In genomic region chr9:131423171-131423581, GRCh38 we compare ENCODE assay signal across 9 cellular contexts. TPM values are rescaled to one million over a fixed set of nuclear protein-coding genes. Genes with fewer than 3 reads are reported as not detected.
DNase-seq lines count a peak whose midpoint lies in the region; ATAC-seq and TF ChIP-seq lines count a peak whose summit lies in the region.
"Had no signal": no experiment of that assay in that cellular context is flagged by ENCODE, and none has a peak within 500 bp of the region (broad histone marks: within the 10 kb centered on the region; RNA-seq: fewer than 3 reads in every experiment).

No MANE protein-coding gene starts in this region.

- no peak overlapping the region for H3K27ac ChIP-seq in CD8-positive, alpha-beta memory T cell (ENCODE audit: low read depth, low read length)
- H3K27ac ChIP-seq in heart left ventricle (peak overlapping the region in 11 of 12 donors; percentile 15 to 76 (median 56)), parathyroid adenoma (peak overlapping the region; percentile 15)
- H3K27ac ChIP-seq: KMS-11 had no signal

- H3K9ac ChIP-seq in parathyroid adenoma = no peak overlapping the region
- H3K9ac ChIP-seq: KMS-11 had no signal

- DNase-seq in CD8-positive, alpha-beta memory T cell = no peak
- DNase-seq in HT-29 (ENCODE audit: low spot score) = peak; percentile 60
- DNase-seq in activated T-helper 1 cell treated with anti-CD3 and anti-CD28 coated beads, Interleukin-12 subunit alpha, Interleukin-12 subunit beta, Interleukin-2, Interleukin-4 antibody, amounts not matched to agents 30 ng/mL and 10 ng/mL and 1 ng/mL, durations not matched to agents 14 hours and 24 hours and 36 hours (ENCODE audit: low spot score) = no peak
- peak in 4 of 5 donors; percentile 54 to 70 (median 63) for DNase-seq in heart left ventricle
- DNase-seq in NOMO-1 treated with DMSO at 0.1 percent for 48 hours (lab: John Stamatoyannopoulos, UW; ENCODE audit: unreplicated experiment) = no peak
- no peak for DNase-seq in NOMO-1 treated with dmso at 0.1 percent for 144 hours (lab: John Stamatoyannopoulos, UW; ENCODE audit: unreplicated experiment)
- no peak for DNase-seq in COLO829 (ENCODE audit: low spot score)

- H3K79me2 ChIP-seq in parathyroid adenoma = peaks cover 49% of the 10 kb centered on the region

- no peak overlapping the region for H2AFZ ChIP-seq in parathyroid adenoma

- 5 to 15% (median 10%) methylated on average over 11 to 14 of the region's 14 CpGs for WGBS in heart left ventricle, 4 donors

- no peak overlapping the region for H3K4me3 ChIP-seq in CD8-positive, alpha-beta memory T cell (ENCODE audit: low read length)
- peak overlapping the region in 2 of 12 donors; percentile 5 to 7 for H3K4me3 ChIP-seq in heart left ventricle
- H3K4me3 ChIP-seq in parathyroid adenoma (ENCODE audit: low read depth, low read length) = peak overlapping the region; percentile 6

- POLR2A ChIA-PET in CD8-positive, alpha-beta memory T cell (lab: Charles Lee) = interaction anchor here (1.0 kb wide), 1 partner anchor 50 kb away, joined by 4 read pairs; no protein-coding TSS in a partner anchor

- no peaks in the 10 kb centered on the region for H3K27me3 ChIP-seq in CD8-positive, alpha-beta memory T cell (ENCODE audit: insufficient read depth, low read length, poor library complexity, severe bottlenecking)
- H3K27me3 ChIP-seq in heart left ventricle = no peaks in the 10 kb centered on the region
- no peaks in the 10 kb centered on the region for H3K27me3 ChIP-seq in parathyroid adenoma (ENCODE audit: control insufficient read depth, insufficient read depth, low read length)

- peak overlapping the region in 4 of 7 donors; percentile 13 to 56 (median 47) for H3K4me3 Mint-ChIP-seq in CD8-positive, alpha-beta memory T cell
- H3K4me3 Mint-ChIP-seq in activated T-helper 1 cell treated with anti-CD3 and anti-CD28 coated beads, Interleukin-12 subunit alpha, Interleukin-12 subunit beta, Interleukin-2, Interleukin-4 antibody, amounts not matched to agents 30 ng/mL and 10 ng/mL and 1 ng/mL, durations not matched to agents 14 hours and 24 hours and 36 hours = no peak overlapping the region

- peaks cover 0 to 48% (median 8%) of the 10 kb centered on the region in 3 donors for H3K36me3 Mint-ChIP-seq in CD8-positive, alpha-beta memory T cell
- H3K36me3 Mint-ChIP-seq in activated T-helper 1 cell treated with anti-CD3 and anti-CD28 coated beads, Interleukin-12 subunit alpha, Interleukin-12 subunit beta, Interleukin-2, Interleukin-4 antibody, amounts not matched to agents 30 ng/mL and 10 ng/mL and 1 ng/mL, durations not matched to agents 14 hours and 24 hours and 36 hours (ENCODE audit: low read depth) = peaks cover 32% of the 10 kb centered on the region

- TF ChIP-seq CTCF in heart left ventricle (IDR thresholded peaks at IDR 0.05) = no peak
- TF ChIP-seq CTCF in parathyroid adenoma (IDR thresholded peaks at IDR 0.05) = no peak

- peak overlapping the region; percentile 36 for H3K4me2 ChIP-seq in parathyroid adenoma (ENCODE audit: low read length)
- H3K4me2 ChIP-seq: KMS-11 had no signal

- peak; percentile 55 to 78 (median 72) for ATAC-seq in heart left ventricle

- peaks cover 6% of the 10 kb centered on the region for H3K36me3 ChIP-seq in CD8-positive, alpha-beta memory T cell (ENCODE audit: insufficient read depth, low read length)
- H3K36me3 ChIP-seq in heart left ventricle = peaks cover 0 to 8% (median 0%) of the 10 kb centered on the region in 9 donors
- no peaks in the 10 kb centered on the region for H3K36me3 ChIP-seq in parathyroid adenoma (ENCODE audit: control insufficient read depth, insufficient read depth, low read length)

- H3K4me1 ChIP-seq in CD8-positive, alpha-beta memory T cell (ENCODE audit: insufficient read depth, low read length) = peaks cover 62% of the 10 kb centered on the region
- H3K4me1 ChIP-seq in heart left ventricle (peaks cover 25 to 76% (median 61%) of the 10 kb centered on the region in 12 donors), parathyroid adenoma (peaks cover 27% of the 10 kb centered on the region)

- intact Hi-C loops in activated T-helper 1 cell treated with anti-CD3 and anti-CD28 coated beads, Interleukin-12 subunit alpha, Interleukin-12 subunit beta, Interleukin-2, Interleukin-4 antibody, amounts not matched to agents 30 ng/mL and 10 ng/mL and 1 ng/mL, durations not matched to agents 14 hours and 24 hours and 36 hours (cut with micrococcal nuclease) = no loop called here
- intact Hi-C loops in heart left ventricle (cut with DNase I) = no loop called here

- peaks cover 68 to 88% (median 87%) of the 10 kb centered on the region in 3 donors for H3K4me1 Mint-ChIP-seq in CD8-positive, alpha-beta memory T cell
- peaks cover 67% of the 10 kb centered on the region for H3K4me1 Mint-ChIP-seq in activated T-helper 1 cell treated with anti-CD3 and anti-CD28 coated beads, Interleukin-12 subunit alpha, Interleukin-12 subunit beta, Interleukin-2, Interleukin-4 antibody, amounts not matched to agents 30 ng/mL and 10 ng/mL and 1 ng/mL, durations not matched to agents 14 hours and 24 hours and 36 hours (ENCODE audit: low read depth)

- no peaks in the 10 kb centered on the region for H3K9me3 Mint-ChIP-seq in CD8-positive, alpha-beta memory T cell
- no peaks in the 10 kb centered on the region for H3K9me3 Mint-ChIP-seq in activated T-helper 1 cell treated with anti-CD3 and anti-CD28 coated beads, Interleukin-12 subunit alpha, Interleukin-12 subunit beta, Interleukin-2, Interleukin-4 antibody, amounts not matched to agents 30 ng/mL and 10 ng/mL and 1 ng/mL, durations not matched to agents 14 hours and 24 hours and 36 hours

- CTCF ChIA-PET in CD8-positive, alpha-beta memory T cell (lab: Charles Lee) = no interaction called here

- no peaks in the 10 kb centered on the region for H3K27me3 Mint-ChIP-seq in CD8-positive, alpha-beta memory T cell
- no peaks in the 10 kb centered on the region for H3K27me3 Mint-ChIP-seq in activated T-helper 1 cell treated with anti-CD3 and anti-CD28 coated beads, Interleukin-12 subunit alpha, Interleukin-12 subunit beta, Interleukin-2, Interleukin-4 antibody, amounts not matched to agents 30 ng/mL and 10 ng/mL and 1 ng/mL, durations not matched to agents 14 hours and 24 hours and 36 hours (ENCODE audit: insufficient read depth)

- no peak for TF ChIP-seq POLR2A in heart left ventricle (IDR thresholded peaks at IDR 0.05)

- H3K9me3 ChIP-seq in CD8-positive, alpha-beta memory T cell (ENCODE audit: low read length) = no peaks in the 10 kb centered on the region
- H3K9me3 ChIP-seq in heart left ventricle (no peaks in the 10 kb centered on the region), parathyroid adenoma (ENCODE audit: control insufficient read depth, low read length) (no peaks in the 10 kb centered on the region)

- peak overlapping the region in 5 of 8 donors; percentile 60 to 84 (median 73) for H3K27ac Mint-ChIP-seq in CD8-positive, alpha-beta memory T cell
- H3K27ac Mint-ChIP-seq in activated T-helper 1 cell treated with anti-CD3 and anti-CD28 coated beads, Interleukin-12 subunit alpha, Interleukin-12 subunit beta, Interleukin-2, Interleukin-4 antibody, amounts not matched to agents 30 ng/mL and 10 ng/mL and 1 ng/mL, durations not matched to agents 14 hours and 24 hours and 36 hours = peak overlapping the region; percentile 52

RNA-seq across cellular contexts. Expression of gene PRRC2B, which starts 29.3 kb away (rescaled TPM):
- 100 to 1,000 TPM; 146 TPM for total RNA-seq in CD8-positive, alpha-beta memory T cell
- polyA plus RNA-seq in CD8-positive, alpha-beta memory T cell = 42.1 TPM
- total RNA-seq in HT-29 (2014; rRNA removed; shearing (Covaris generic)) = 96.5 and 106 TPM in 2 replicates
- 103 and 108 TPM in 2 replicates for total RNA-seq in activated T-helper 1 cell treated with anti-CD3 and anti-CD28 coated beads, Interleukin-12 subunit alpha, Interleukin-12 subunit beta, Interleukin-2, Interleukin-4 antibody, amounts not matched to agents 30 ng/mL and 10 ng/mL and 1 ng/mL, durations not matched to agents 14 hours and 24 hours and 36 hours
- total RNA-seq in heart left ventricle = 100 to 1,000 TPM in 8 of 9 donors, 10 to 100 TPM in 1; 88.2 to 193 (median 126) TPM
- polyA plus RNA-seq in heart left ventricle = 10 to 100 TPM; 59.9 to 71.2 TPM

Comparison
In these comparisons a context has a peak if more than half of its experiments do, and no peak if none do; other contexts are left out.
1. DNase-seq: peak in HT-29 (single experiment) and heart left ventricle (4 of 5); none in CD8-positive, alpha-beta memory T cell (0 of 5), activated T-helper 1 cell treated with anti-CD3 and anti-CD28 coated beads, Interleukin-12 subunit alpha, Interleukin-12 subunit beta, Interleukin-2, Interleukin-4 antibody, amounts not matched to agents 30 ng/mL and 10 ng/mL and 1 ng/mL, durations not matched to agents 14 hours and 24 hours and 36 hours (single experiment), NOMO-1 treated with DMSO at 0.1 percent for 48 hours (single experiment), NOMO-1 treated with dmso at 0.1 percent for 144 hours (single experiment) and COLO829 (single experiment).